Comparison of ENCODE assay signal across 2 cellular contexts in the genomic region with DNA sequence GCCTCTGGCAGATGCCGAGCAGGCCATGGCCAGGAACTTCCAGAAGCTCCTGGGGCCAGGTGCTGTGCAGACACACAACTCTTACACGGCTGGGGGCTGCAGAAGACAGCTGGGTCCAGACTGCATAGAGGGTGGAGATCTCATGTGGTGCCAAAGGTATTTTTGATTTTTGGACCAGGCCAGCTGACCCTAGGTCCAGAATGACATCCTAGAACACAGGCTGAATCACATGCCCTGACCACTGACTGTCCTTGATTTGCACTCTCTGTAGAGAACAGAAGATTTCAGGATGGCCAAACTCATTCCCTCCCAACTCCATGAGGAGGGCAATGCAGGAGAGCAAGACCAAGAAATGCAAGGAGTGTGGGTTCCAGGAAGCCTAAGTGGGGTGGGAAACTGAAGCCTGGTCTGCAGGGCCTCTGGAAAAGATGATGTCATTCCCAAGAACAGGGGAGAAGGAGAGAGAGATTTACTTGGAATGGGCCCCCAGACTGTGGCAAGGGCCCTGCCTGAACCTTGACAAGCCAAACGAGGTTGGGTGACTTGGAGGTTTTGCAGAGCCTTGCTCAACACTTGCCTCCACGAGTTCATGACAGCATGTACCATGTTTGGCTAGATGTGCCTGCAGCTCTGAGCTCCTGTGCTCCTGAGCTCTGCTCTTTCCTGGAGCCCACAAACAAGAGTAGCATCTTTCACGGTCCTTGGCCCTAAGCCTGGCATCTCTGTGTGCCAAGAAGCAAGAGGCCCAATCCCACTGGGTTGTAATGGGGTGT.
TF ChIP-seq lines count a peak whose summit lies in the region.

No MANE protein-coding gene starts in this region.

TF ChIP-seq in IMR-90, 13 proteins besides CTCF, POLR2A, EP300 and RAD21:
- TF ChIP-seq CHD1 (IDR thresholded peaks at IDR 0.05; ENCODE audit: low read depth, low read length) = no peak
- TF ChIP-seq NFE2L2 (IDR thresholded peaks at IDR 0.05; ENCODE audit: low read depth, low read length) = no peak
- TF ChIP-seq MXI1 (IDR thresholded peaks at IDR 0.05; ENCODE audit: borderline replicate concordance, low read depth, low read length) = no peak
- no peak for TF ChIP-seq SMC3 (IDR thresholded peaks at IDR 0.05; ENCODE audit: low read depth, low read length)
- TF ChIP-seq MAFK (IDR thresholded peaks at IDR 0.05; ENCODE audit: low read depth, low read length) = no peak
- TF ChIP-seq MAZ (IDR thresholded peaks at IDR 0.05; ENCODE audit: borderline replicate concordance, low read depth, low read length) = no peak
- TF ChIP-seq RFX5 (IDR thresholded peaks at IDR 0.05; ENCODE audit: low read depth, low read length) = no peak
- no peak for TF ChIP-seq FOS (IDR thresholded peaks at IDR 0.05; ENCODE audit: low read depth, low read length)
- TF ChIP-seq, protein P1, sequence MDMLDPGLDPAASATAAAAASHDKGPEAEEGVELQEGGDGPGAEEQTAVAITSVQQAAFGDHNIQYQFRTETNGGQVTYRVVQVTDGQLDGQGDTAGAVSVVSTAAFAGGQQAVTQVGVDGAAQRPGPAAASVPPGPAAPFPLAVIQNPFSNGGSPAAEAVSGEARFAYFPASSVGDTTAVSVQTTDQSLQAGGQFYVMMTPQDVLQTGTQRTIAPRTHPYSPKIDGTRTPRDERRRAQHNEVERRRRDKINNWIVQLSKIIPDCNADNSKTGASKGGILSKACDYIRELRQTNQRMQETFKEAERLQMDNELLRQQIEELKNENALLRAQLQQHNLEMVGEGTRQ (IDR thresholded peaks at IDR 0.05; ENCODE audit: low read depth, low read length) = no peak
- TF ChIP-seq BHLHE40 (IDR thresholded peaks at IDR 0.05; ENCODE audit: low read depth, low read length) = no peak
- TF ChIP-seq CEBPB (IDR thresholded peaks at IDR 0.05; ENCODE audit: low read depth, low read length) = no peak
- TF ChIP-seq, protein P2, sequence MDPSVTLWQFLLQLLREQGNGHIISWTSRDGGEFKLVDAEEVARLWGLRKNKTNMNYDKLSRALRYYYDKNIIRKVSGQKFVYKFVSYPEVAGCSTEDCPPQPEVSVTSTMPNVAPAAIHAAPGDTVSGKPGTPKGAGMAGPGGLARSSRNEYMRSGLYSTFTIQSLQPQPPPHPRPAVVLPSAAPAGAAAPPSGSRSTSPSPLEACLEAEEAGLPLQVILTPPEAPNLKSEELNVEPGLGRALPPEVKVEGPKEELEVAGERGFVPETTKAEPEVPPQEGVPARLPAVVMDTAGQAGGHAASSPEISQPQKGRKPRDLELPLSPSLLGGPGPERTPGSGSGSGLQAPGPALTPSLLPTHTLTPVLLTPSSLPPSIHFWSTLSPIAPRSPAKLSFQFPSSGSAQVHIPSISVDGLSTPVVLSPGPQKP (IDR thresholded peaks at IDR 0.05; ENCODE audit: borderline replicate concordance, low read depth, low read length) = no peak
- TF ChIP-seq RCOR1 (IDR thresholded peaks at IDR 0.05; ENCODE audit: insufficient replicate concordance, low read length) = no peak

TF ChIP-seq in K562, 482 proteins besides CTCF, POLR2A, EP300 and RAD21:
- no peak for TF ChIP-seq SMAD4 (CRISPR knock-in tag; conservative IDR thresholded peaks at IDR 0.05)
- TF ChIP-seq, protein P3, sequence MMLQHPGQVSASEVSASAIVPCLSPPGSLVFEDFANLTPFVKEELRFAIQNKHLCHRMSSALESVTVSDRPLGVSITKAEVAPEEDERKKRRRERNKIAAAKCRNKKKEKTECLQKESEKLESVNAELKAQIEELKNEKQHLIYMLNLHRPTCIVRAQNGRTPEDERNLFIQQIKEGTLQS (IDR thresholded peaks at IDR 0.05) = 0 out of 2 replicates have a peak, but pooled peaks have one; percentile 11
- TF ChIP-seq, protein P3 (CRISPR knock-in tag; conservative IDR thresholded peaks at IDR 0.05) = no peak
